8 cellular contexts compared by ENCODE assay signal in the genomic region with DNA sequence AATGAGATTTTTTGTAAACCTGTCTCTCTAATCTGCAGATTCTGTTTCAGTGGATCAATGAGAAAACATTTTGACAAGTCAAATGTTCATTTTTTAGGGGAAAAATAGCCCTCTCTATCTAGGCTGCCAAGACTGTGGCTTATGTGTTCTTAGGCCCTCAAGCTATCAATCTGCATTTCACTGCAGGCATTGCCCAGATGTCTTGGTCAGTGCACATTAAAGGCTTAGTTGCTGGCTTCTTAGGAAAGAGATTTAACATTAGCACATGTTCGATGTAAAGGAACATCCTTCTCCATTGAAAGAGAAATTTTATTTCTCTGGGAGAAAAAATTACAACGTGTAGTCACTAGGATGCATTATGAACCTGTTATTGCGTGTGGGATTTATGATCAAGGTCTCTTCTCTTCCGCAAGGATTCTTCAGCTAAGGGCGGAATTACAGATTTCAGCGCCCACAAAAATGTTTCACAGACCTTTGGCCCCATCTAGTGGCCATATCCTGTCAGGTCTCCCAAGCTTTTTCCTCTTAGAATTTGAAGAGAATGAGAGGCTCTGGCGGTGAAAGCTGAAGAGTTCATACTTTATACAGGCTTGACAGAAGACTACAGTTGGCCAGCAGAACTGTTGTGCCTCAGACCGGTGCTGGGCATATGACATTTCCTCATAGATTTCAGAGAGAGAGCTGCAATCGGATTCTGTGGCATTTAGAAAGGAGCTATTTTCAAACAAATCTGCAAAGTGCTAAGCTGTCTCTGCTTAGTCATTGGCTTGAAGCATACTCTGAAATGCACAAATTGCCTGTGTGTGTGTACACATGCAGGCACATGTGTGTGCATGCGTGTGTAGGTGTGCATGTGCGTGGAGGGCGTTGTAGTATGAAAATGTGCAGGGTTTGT.
DNase-seq lines count a peak whose midpoint lies in the region; ATAC-seq, FAIRE-seq and TF ChIP-seq lines count a peak whose summit lies in the region.

No MANE protein-coding gene starts in this region.

- no peak overlapping the region for H3K18ac ChIP-seq in trophoblast cell (ENCODE audit: low read length)

- no peak overlapping the region for H3K4me3 ChIP-seq in trophoblast cell (ENCODE audit: low read depth, low read length)

- DNase-seq in EL (peak; percentile 72), H54 (ENCODE audit: insufficient read length, low spot score) (peak; percentile 7), LoVo (ENCODE audit: low spot score) (peak; percentile 73), RCC 7860 (ENCODE audit: low spot score) (peak; percentile 44), globus pallidus (ENCODE audit: low spot score) (peak; percentile 78), trophoblast cell (peak; percentile 52 to 90)
- peak; percentile 2 for DNase-seq in activated effector memory CD4-positive, alpha-beta T cell treated with Interleukin-2 at 50 U/mL for 16 hours

- H3K4me2 ChIP-seq in trophoblast cell (ENCODE audit: low read length), result no peak overlapping the region

- H3K9me3 ChIP-seq in trophoblast cell (ENCODE audit: insufficient read depth, low read depth, low read length), result peaks cover 3% of the 10 kb centered on the region

- no peak overlapping the region for H2AK5ac ChIP-seq in trophoblast cell (ENCODE audit: low read length)

- H2BK120ac ChIP-seq in trophoblast cell (ENCODE audit: insufficient read depth, low read length, poor library complexity), result no peak overlapping the region

- no peak overlapping the region for H2AFZ ChIP-seq in trophoblast cell (ENCODE audit: insufficient read depth, low read length, poor library complexity)

- H3K27ac ChIP-seq in trophoblast cell (ENCODE audit: low read depth, low read length), result no peak overlapping the region

- FAIRE-seq in H54 (lab: Jason Lieb, UNC), result no peak
- peak; percentile 72 for FAIRE-seq in RCC 7860 (lab: Jason Lieb, UNC)

- no peaks in the 10 kb centered on the region for H3K36me3 ChIP-seq in trophoblast cell (ENCODE audit: control insufficient read depth in 1 of 2, insufficient read depth in 2 of 2, low read length in 2 of 2)

- H3K23ac ChIP-seq in trophoblast cell (ENCODE audit: low read length), result no peak overlapping the region

- H3K4me1 ChIP-seq in trophoblast cell (ENCODE audit: control insufficient read depth in 1 of 2, insufficient read depth in 2 of 2, low read length in 2 of 2), result peaks cover 3 to 4% of the 10 kb centered on the region in 2 experiments

- H3K4ac ChIP-seq in trophoblast cell (ENCODE audit: low read depth, low read length), result no peak overlapping the region

- no peak overlapping the region for H4K12ac ChIP-seq in trophoblast cell (ENCODE audit: low read depth, low read length)

- peaks cover 2% of the 10 kb centered on the region for H3K79me1 ChIP-seq in trophoblast cell (ENCODE audit: low read length)

- H2BK5ac ChIP-seq in trophoblast cell (ENCODE audit: low read depth, low read length, poor library complexity), result no peak overlapping the region

- no peak overlapping the region for H2BK12ac ChIP-seq in trophoblast cell (ENCODE audit: low read length)

- H3K9ac ChIP-seq in trophoblast cell (ENCODE audit: low read length), result no peak overlapping the region

- H4K8ac ChIP-seq in trophoblast cell (ENCODE audit: low read depth, low read length), result no peak overlapping the region

- WGBS in trophoblast cell (ENCODE audit: extremely low coverage, insufficient coverage, insufficient read length), result no CpG with 5 or more reads among the region's 12 CpGs

- TF ChIP-seq POLR2A in H54 (IDR thresholded peaks at IDR 0.05; ENCODE audit: low read depth, low read length), result no peak

- no peaks in the 10 kb centered on the region for H3K27me3 ChIP-seq in trophoblast cell (ENCODE audit: insufficient read depth, low read length)

- H3K79me2 ChIP-seq in trophoblast cell (ENCODE audit: control insufficient read depth, insufficient read depth, low read length, poor library complexity), result no peaks in the 10 kb centered on the region

- no peak for ATAC-seq in HG03571 (IDR thresholded peaks at IDR 0.05; ENCODE audit: unreplicated experiment)

- no peak overlapping the region for H3K14ac ChIP-seq in trophoblast cell (ENCODE audit: low read length)

- no peak overlapping the region for H4K91ac ChIP-seq in trophoblast cell (ENCODE audit: low read depth, low read length)

Comparison
In these comparisons a context has a peak if more than half of its experiments do, and no peak if none do; other contexts are left out.
1. DNase-seq: peak in every context shown above with its lines; median percentile 78 in globus pallidus; 73 in LoVo; 72 in EL; 71 in trophoblast cell; 44 in RCC 7860; 7 in H54; 2 in activated effector memory CD4-positive, alpha-beta T cell treated with Interleukin-2 at 50 U/mL for 16 hours.